Comparison of ENCODE assay signal across 8 cellular contexts in the genomic region with DNA sequence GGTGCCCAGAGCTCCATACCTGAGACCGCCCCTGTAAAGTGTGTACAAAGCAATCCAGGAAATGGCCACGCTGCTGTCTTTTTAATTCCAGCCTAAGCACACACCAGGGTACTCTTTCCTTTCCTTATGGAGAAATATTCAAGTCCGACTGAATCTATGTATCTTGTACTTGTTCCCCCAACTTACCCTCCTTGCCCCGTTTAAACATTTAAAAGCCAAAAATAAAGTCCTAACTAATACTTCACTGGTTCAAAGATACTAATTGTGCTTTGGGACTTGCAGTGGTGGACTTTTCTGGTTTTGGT. TPM values are rescaled to one million over a fixed set of nuclear protein-coding genes. Genes with fewer than 3 reads are reported as not detected.
DNase-seq lines count a peak whose midpoint lies in the region; ATAC-seq, FAIRE-seq and TF ChIP-seq lines count a peak whose summit lies in the region.

No MANE protein-coding gene starts in this region.

- H4K20me1 ChIP-seq in OCI-LY7 (ENCODE audit: insufficient read depth, low read length), result peaks cover 20% of the 10 kb centered on the region; the same call in 1 of the 2 replicates

- H3K79me2 ChIP-seq in OCI-LY7 (ENCODE audit: insufficient read depth, low read depth, low read length), result peaks cover 37% of the 10 kb centered on the region

- H3K36me3 ChIP-seq in OCI-LY7 (ENCODE audit: insufficient read depth, low read length), result no peaks in the 10 kb centered on the region
- H3K36me3 ChIP-seq in prostate gland, result no peaks in the 10 kb centered on the region

- peak overlapping the region; percentile 73 for H3K4me2 ChIP-seq in OCI-LY7 (ENCODE audit: low read length)

- H3K4me1 ChIP-seq in OCI-LY7 (ENCODE audit: insufficient read depth, low read length, poor library complexity, severe bottlenecking), result peaks cover 67% of the 10 kb centered on the region
- H3K4me1 ChIP-seq in prostate gland (replicated peaks), result no peaks in the 10 kb centered on the region

- CTCF ChIA-PET in OCI-LY7 (lab: Charles Lee; ENCODE audit: unreplicated experiment), result interaction anchor here (1.4 kb wide), 1 partner anchor 23 kb away, joined by 3 read pairs; no protein-coding TSS in a partner anchor

- H3K27ac ChIP-seq in OCI-LY7 (ENCODE audit: low read depth, low read length, poor library complexity, severe bottlenecking) (peak overlapping the region; percentile 76), epithelial cell of prostate (peak overlapping the region; percentile 70), prostate gland (peak overlapping the region; percentile 81 to 84)

- H3K4me3 ChIP-seq in OCI-LY7 (ENCODE audit: low read depth, low read length, poor library complexity, severe bottlenecking) (peak overlapping the region; percentile 91), prostate gland (peak overlapping the region; percentile 54 to 66)

- peak; percentile 15 for FAIRE-seq in H54 (lab: Jason Lieb, UNC)

- no peak for ATAC-seq in HG03378 (IDR thresholded peaks at IDR 0.05; ENCODE audit: unreplicated experiment)

- intact Hi-C loops in OCI-LY7 (cut with micrococcal nuclease; ENCODE audit: unreplicated experiment) (loop anchor here (5.0 kb wide), 1 partner anchor 151 kb away; no protein-coding TSS in a partner anchor), prostate gland (cut with DNase I) (loop anchor here (10.0 kb wide), 2 partner anchors 144 to 584 kb away; a partner anchor contains a TSS)

- H3K9me3 ChIP-seq in OCI-LY7 (ENCODE audit: low read length), result no peaks in the 10 kb centered on the region
- no peaks in the 10 kb centered on the region for H3K9me3 ChIP-seq in prostate gland

- TF ChIP-seq CTCF in OCI-LY7 (conservative IDR thresholded peaks at IDR 0.05; ENCODE audit: low read length) (no peak), prostate gland (IDR thresholded peaks at IDR 0.05) (no peak)

- H3K9me2 ChIP-seq in OCI-LY7 (ENCODE audit: insufficient read depth, low read length), result no peaks in the 10 kb centered on the region

- POLR2A ChIA-PET in OCI-LY7 (lab: Charles Lee), result interaction anchor here (0.7 to 1.7 kb wide), 8 partner anchors 11 to 117 kb away, joined by 3 to 8 read pairs (median 3); a partner anchor contains a TSS

- DNase-seq in COR-L47 (lab: John Stamatoyannopoulos, UW), result peak; percentile 30
- DNase-seq in H54 (ENCODE audit: insufficient read length, low spot score), result no peak
- peak; percentile 60 for DNase-seq in OCI-LY7 (ENCODE audit: low spot score)
- DNase-seq in epithelial cell of prostate (ENCODE audit: low read depth, low spot score), result no peak
- no peak for DNase-seq in prostate gland (ENCODE audit: low spot score)
- DNase-seq in middle frontal gyrus (ENCODE audit: extremely low spot score, low spot score), result no peak
- no peak for DNase-seq in NK-92 treated with Interleukin-12 subunit alpha and Interleukin-12 subunit beta, amount 100 ng/mL, for 24 hours (lab: John Stamatoyannopoulos, UW)

- 9% methylated on average over 4 of the region's 4 CpGs for WGBS in prostate gland

- peak overlapping the region; percentile 90; the same call in 1 of the 2 replicates for H2AFZ ChIP-seq in OCI-LY7 (ENCODE audit: low read length)

- H3K27me3 ChIP-seq in prostate gland (replicated peaks; ENCODE audit: insufficient read depth), result no peaks in the 10 kb centered on the region

- BruUV-seq in OCI-LY7 (replicated peaks; lab: Mats Ljungman, UMichigan), result TSS peak; percentile 92

- no peak for TF ChIP-seq POLR2A in H54 (IDR thresholded peaks at IDR 0.05; ENCODE audit: low read depth, low read length)
- TF ChIP-seq POLR2A in prostate gland (IDR thresholded peaks at IDR 0.05), result no peak

RNA-seq across cellular contexts. Expression of a gene that starts 0.7 kb away (rescaled TPM):
- 12.5 and 19.1 TPM in 2 replicates for total RNA-seq in OCI-LY7 (2014; rRNA removed; shearing (Covaris generic))
- 32.3 and 36.4 TPM in 2 replicates for total RNA-seq in OCI-LY7 (2022)
- 1 to 10 TPM; 3.7 to 4.8 TPM for total RNA-seq in prostate gland

RNA-seq across cellular contexts. Expression of a gene that starts 40.0 kb away (rescaled TPM):
- total RNA-seq in OCI-LY7 (2014; rRNA removed; shearing (Covaris generic)), result not detected in 2 replicates
- total RNA-seq in OCI-LY7 (2022), result not detected in 2 replicates
- total RNA-seq in prostate gland, result 10 to 100 TPM in 1 of 2 donors, not detected in 1; 56.7 TPM

Comparison
In these comparisons a context has a peak if more than half of its experiments do, and no peak if none do; other contexts are left out.
1. DNase-seq: peak in COR-L47 (single experiment) and OCI-LY7 (single experiment); none in H54 (single experiment), epithelial cell of prostate (single experiment), prostate gland (single experiment), middle frontal gyrus (single experiment) and NK-92 treated with Interleukin-12 subunit alpha and Interleukin-12 subunit beta, amount 100 ng/mL, for 24 hours (single experiment).
2. Peak in every context shown above with its lines, with median percentiles within 50 percentile points of each other: H3K27ac ChIP-seq.